ENCODE assay signal across 10 cellular contexts in the genomic region with DNA sequence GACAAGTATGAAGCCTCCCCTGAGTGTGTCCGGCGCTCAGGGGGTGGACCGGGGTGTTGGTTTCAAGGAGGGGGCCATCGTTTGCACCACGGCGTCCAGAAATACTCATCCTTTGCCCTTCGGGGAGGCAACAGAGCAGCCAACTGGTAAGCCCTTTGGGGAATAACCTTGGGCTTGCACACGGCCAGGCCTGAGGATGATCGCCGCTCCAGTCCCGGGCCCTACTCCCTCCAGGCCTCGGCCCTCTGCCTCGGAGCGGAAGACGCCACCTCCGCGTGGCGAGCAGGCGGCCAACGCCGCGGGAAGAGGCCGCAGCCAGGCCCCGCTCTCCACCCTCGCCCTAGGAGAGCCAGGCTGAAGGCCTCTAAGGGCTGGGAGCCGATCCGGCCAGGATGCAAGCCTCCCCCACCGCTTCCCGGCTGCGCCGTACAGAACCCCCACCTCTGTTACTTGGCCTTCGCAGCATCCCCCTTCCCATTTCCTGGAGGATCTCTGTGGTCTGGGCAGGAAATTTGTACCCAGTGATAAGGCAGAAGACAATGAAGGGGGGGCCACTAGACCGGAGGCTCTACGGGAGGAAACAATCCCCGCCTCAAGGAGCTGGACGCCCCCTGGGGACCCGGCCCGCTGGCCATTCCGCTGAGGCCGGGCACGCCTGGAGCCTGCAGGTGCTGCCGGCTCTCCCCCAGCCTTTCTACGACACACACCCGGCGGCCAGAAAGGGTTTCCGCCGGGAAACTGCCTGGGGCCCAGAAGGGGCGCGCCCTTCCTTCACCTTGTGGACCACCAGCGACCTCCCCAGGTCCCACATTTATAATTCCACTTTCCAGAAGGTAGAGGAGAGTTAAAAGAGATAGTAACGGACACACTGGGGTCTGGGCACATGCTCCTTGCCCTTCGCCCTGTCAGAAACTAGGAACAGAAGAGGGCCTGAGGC. TPM values are rescaled to one million over a fixed set of nuclear protein-coding genes. Genes with fewer than 3 reads are reported as not detected.
DNase-seq lines count a peak whose midpoint lies in the region; ATAC-seq, FAIRE-seq and TF ChIP-seq lines count a peak whose summit lies in the region.
"Had no signal": no experiment of that assay in that cellular context is flagged by ENCODE, and none has a peak within 500 bp of the region (broad histone marks: within the 10 kb centered on the region; RNA-seq: fewer than 3 reads in every experiment).

No MANE protein-coding gene starts in this region.

- H3K9me3 ChIP-seq in body of pancreas, result no peaks in the 10 kb centered on the region
- H3K9me3 ChIP-seq in kidney (ENCODE audit: control insufficient read depth in 1 of 2, low read length in 2 of 2), result no peaks in the 10 kb centered on the region
- no peaks in the 10 kb centered on the region for H3K9me3 ChIP-seq in thoracic aorta

- peak in 1 of 3 donors; percentile 17 for TF ChIP-seq POLR2A in body of pancreas (IDR thresholded peaks at IDR 0.05)

- no peak for FAIRE-seq in kidney (lab: Jason Lieb, UNC)
- FAIRE-seq: bronchial epithelial cell had no signal

- H3K36me3 ChIP-seq in body of pancreas (replicated peaks in 1 of 2; ENCODE audit: insufficient read depth in 1 of 2, low read depth in 2 of 2) (no peaks in the 10 kb centered on the region), kidney (ENCODE audit: control insufficient read depth in 1 of 2, insufficient read depth in 2 of 2, low read length in 2 of 2) (peaks cover 0 to 3% of the 10 kb centered on the region in 2 donors), thoracic aorta (no peaks in the 10 kb centered on the region)

- DNase-seq in DMS53 (lab: John Stamatoyannopoulos, UW) (peak; percentile 61), DMS53 treated with DMSO at 0.1 percent for 48 hours (lab: John Stamatoyannopoulos, UW; ENCODE audit: unreplicated experiment) (no peak), body of pancreas (peak in 1 of 4 donors; percentile 18), kidney (peak; percentile 85), thoracic aorta (ENCODE audit: low spot score) (no peak)
- DNase-seq in stimulated activated CD4-positive, alpha-beta T cell treated with anti-CD3 and anti-CD28 coated beads, Interleukin-4, amount 100 ng/mL, for 1 hour, result no peak
- DNase-seq: 8988T had no signal

- ATAC-seq in body of pancreas (peak; percentile 3), thoracic aorta (ENCODE audit: insufficient number of reproducible peaks, low FRiP score, low read depth) (no peak), HG03097 (IDR thresholded peaks at IDR 0.05; ENCODE audit: low FRiP score, unreplicated experiment) (no peak)
- ATAC-seq in activated CD4-positive, CD25-positive, alpha-beta regulatory T cell treated with anti-CD3 and anti-CD28 coated beads, Interleukin-2, amount 50 U/mL, for 24 hours, result no peak

- H3K4me3 ChIP-seq in body of pancreas (no peak overlapping the region), kidney (ENCODE audit: low read length in 2 of 2) (peak overlapping the region; percentile 61 to 72), thoracic aorta (peak overlapping the region; percentile 70)

- intact Hi-C loops in body of pancreas (cut with DNase I), result loop anchor here (10.0 kb wide), 1 partner anchor 95 kb away; no protein-coding TSS in a partner anchor
- intact Hi-C loops in kidney (cut with DNase I), result loop anchor here (5.0 kb wide), 1 partner anchor 87 kb away; the partner anchor contains the start of genes SIAE and SPA17

- TF ChIP-seq CTCF in body of pancreas (IDR thresholded peaks at IDR 0.05) (no peak), kidney (IDR thresholded peaks at IDR 0.05; ENCODE audit: borderline replicate concordance, extremely low read depth, insufficient read depth) (no peak), thoracic aorta (IDR thresholded peaks at IDR 0.05) (no peak)

- H3K27me3 ChIP-seq in body of pancreas (peaks cover 0 to 23% of the 10 kb centered on the region in 2 donors), thoracic aorta (replicated peaks; ENCODE audit: insufficient read depth) (no peaks in the 10 kb centered on the region)

- H3K27ac ChIP-seq in body of pancreas (peak overlapping the region in 3 of 4 donors; percentile 5 to 81 (median 62)), kidney (ENCODE audit: low read depth in 2 of 2, low read length in 2 of 2) (peak overlapping the region; percentile 82 to 91), thoracic aorta (peak overlapping the region; percentile 81 to 83)

- WGBS in body of pancreas, 2 donors, result 26 to 42% methylated on average over 16 to 52 of the region's 52 CpGs

- H3K4me1 ChIP-seq in body of pancreas (peaks cover 53% of the 10 kb centered on the region), kidney (ENCODE audit: control insufficient read depth in 1 of 2, insufficient read depth in 1 of 2, low read depth in 1 of 2, low read length in 2 of 2) (peaks cover 13 to 21% of the 10 kb centered on the region in 2 donors), thoracic aorta (ENCODE audit: control insufficient read depth in 1 of 2, low read depth in 2 of 2) (peaks cover 11 to 51% of the 10 kb centered on the region in 2 donors)

- H3K9ac ChIP-seq in kidney (ENCODE audit: low read length in 2 of 2), result peak overlapping the region; percentile 51 to 76

RNA-seq across cellular contexts. Expression of gene ESAM, which starts 2.6 kb away (rescaled TPM):
- total RNA-seq in body of pancreas (10 to 100 TPM; 11.7 to 20.8 TPM), kidney (63.0 TPM), thoracic aorta (100 to 1,000 TPM in 1 of 2 donors, 10 to 100 TPM in 1; 54.2 to 116 TPM)
- 85.8 TPM for polyA plus RNA-seq in kidney (ENCODE audit: insufficient read depth, low read depth, low replicate concordance)
- total RNA-seq: bronchial epithelial cell had no signal

RNA-seq across cellular contexts. Expression of gene VSIG2, which starts 7.5 kb away (rescaled TPM):
- total RNA-seq in body of pancreas (1 to 10 TPM in 1 of 2 donors, not detected in 1; 7.0 TPM), kidney (3.9 TPM), thoracic aorta (1 to 10 TPM; 1.2 to 2.7 TPM)
- polyA plus RNA-seq in kidney (ENCODE audit: insufficient read depth, low read depth, low replicate concordance), result 11.7 TPM

RNA-seq across cellular contexts. Expression of gene NRGN, which starts 19.8 kb away (rescaled TPM):
- total RNA-seq in body of pancreas, result not detected
- 17.9 TPM for total RNA-seq in kidney
- 55.9 TPM for polyA plus RNA-seq in kidney (ENCODE audit: insufficient read depth, low read depth, low replicate concordance)
- 10 to 100 TPM in 1 of 2 donors, 1 to 10 TPM in 1; 7.3 to 17.5 TPM for total RNA-seq in thoracic aorta
- total RNA-seq: bronchial epithelial cell had no signal

RNA-seq across cellular contexts. Expression of gene MSANTD2, which starts 40.7 kb away (rescaled TPM):
- total RNA-seq in body of pancreas (10 to 100 TPM; 13.0 to 23.7 TPM), kidney (16.4 TPM), thoracic aorta (10 to 100 TPM; 16.4 to 29.4 TPM)
- polyA plus RNA-seq in kidney (ENCODE audit: insufficient read depth, low read depth, low replicate concordance), result 6.5 TPM

Comparison
In these comparisons a context has a peak if more than half of its experiments do, and no peak if none do; other contexts are left out.
1. DNase-seq: peak in DMS53 (single experiment) and kidney (single experiment); none in DMS53 treated with DMSO at 0.1 percent for 48 hours (single experiment), thoracic aorta (single experiment) and stimulated activated CD4-positive, alpha-beta T cell treated with anti-CD3 and anti-CD28 coated beads, Interleukin-4, amount 100 ng/mL, for 1 hour (single experiment).
2. H3K4me3 ChIP-seq: peak in kidney (2 of 2) and thoracic aorta (single experiment); none in body of pancreas (0 of 2).
3. RNA of gene NRGN, which starts 19.8 kb away (total RNA-seq): 17.9 TPM in kidney (single experiment) and 7.3 to 17.5 TPM in thoracic aorta; not detected in body of pancreas; every median in the first group is over 4 times any median in the second.
4. Peak in every context shown above with its lines, with median percentiles within 50 percentile points of each other: H3K27ac ChIP-seq.